In genomic region chr3:102068736-102069135, GRCh38 we compare ENCODE assay signal across 24 cellular contexts.
DNase-seq lines count a peak whose midpoint lies in the region; ATAC-seq and TF ChIP-seq lines count a peak whose summit lies in the region.
"Had no signal": no experiment of that assay in that cellular context is flagged by ENCODE, and none has a peak within 500 bp of the region (broad histone marks: within the 10 kb centered on the region; RNA-seq: fewer than 3 reads in every experiment).

No MANE protein-coding gene starts in this region.

- ATAC-seq in psoas muscle = no peak
- no peak for ATAC-seq in activated CD8-positive, alpha-beta memory T cell treated with anti-CD3 and anti-CD28 coated beads, Interleukin-2, amount 10 ng/mL, durations not matched to agents 7 days and 5 days
- ATAC-seq: HCT116, lower lobe of right lung had no signal

- H3K79me2 ChIP-seq in GM23248 (ENCODE audit: insufficient read depth) = no peaks in the 10 kb centered on the region

- H3K4me1 Mint-ChIP-seq in activated CD8-positive, alpha-beta memory T cell treated with anti-CD3 and anti-CD28 coated beads, Interleukin-2, amount 10 ng/mL, durations not matched to agents 7 days and 5 days = no peaks in the 10 kb centered on the region
- H3K4me1 Mint-ChIP-seq: nephron had no signal

- H3F3A ChIP-seq in GM23248 (ENCODE audit: insufficient read depth) = peaks cover 26% of the 10 kb centered on the region

- intact Hi-C loops in colonic mucosa (cut with DNase I) (no loop called here), psoas muscle (cut with DNase I) (no loop called here)

- H3K4me2 ChIP-seq in GM23248 (ENCODE audit: unreplicated experiment) = peak overlapping the region; percentile 57
- peak overlapping the region; percentile 54 for H3K4me2 ChIP-seq in skeletal muscle satellite cell (ENCODE audit: low read length)

- H3K27me3 ChIP-seq in GM23248 (replicated peaks; ENCODE audit: insufficient read depth) = no peaks in the 10 kb centered on the region
- no peaks in the 10 kb centered on the region for H3K27me3 ChIP-seq in colonic mucosa
- no peaks in the 10 kb centered on the region for H3K27me3 ChIP-seq in skeletal muscle satellite cell (ENCODE audit: control insufficient read depth, insufficient read depth, low read length)
- no peaks in the 10 kb centered on the region for H3K27me3 ChIP-seq in psoas muscle (ENCODE audit: insufficient read depth in 3 of 3, low read length in 2 of 3)
- H3K27me3 ChIP-seq: BLaER1 treated with 17β-estradiol and CSF1 and Interleukin-3, amounts not matched to agents 10 nM and 100 nM; dorsolateral prefrontal cortex; gastroesophageal sphincter; stomach; vagina had no signal

- in situ Hi-C loops in GM23248 (cut with MboI) = no loop called here

- H3K27me3 Mint-ChIP-seq in activated CD8-positive, alpha-beta memory T cell treated with anti-CD3 and anti-CD28 coated beads, Interleukin-2, amount 10 ng/mL, durations not matched to agents 7 days and 5 days = no peaks in the 10 kb centered on the region
- H3K27me3 Mint-ChIP-seq: activated CD4-positive, alpha-beta T cell treated with anti-CD3 and anti-CD28 coated beads for 36 hours had no signal

- H3K4me1 ChIP-seq in GM23248 (ENCODE audit: insufficient read depth) (peaks cover 20% of the 10 kb centered on the region), colonic mucosa (no peaks in the 10 kb centered on the region), skeletal muscle satellite cell (ENCODE audit: control insufficient read depth, insufficient read depth, low read length) (peaks cover 27% of the 10 kb centered on the region), psoas muscle (no peaks in the 10 kb centered on the region)
- H3K4me1 ChIP-seq: lower lobe of right lung, stomach, vagina had no signal

- no peaks in the 10 kb centered on the region for H3K9me2 ChIP-seq in GM23248 (ENCODE audit: insufficient read depth)

- peaks cover 2% of the 10 kb centered on the region for H3K9me3 Mint-ChIP-seq in activated CD8-positive, alpha-beta memory T cell treated with anti-CD3 and anti-CD28 coated beads, Interleukin-2, amount 10 ng/mL, durations not matched to agents 7 days and 5 days (ENCODE audit: low read depth)

- H3K27ac ChIP-seq in GM23248 (peak overlapping the region; percentile 78), colonic mucosa (peak overlapping the region; percentile 25), psoas muscle (no peak overlapping the region)
- H3K27ac ChIP-seq: BLaER1 treated with 17β-estradiol and CSF1 and Interleukin-3, amounts not matched to agents 10 nM and 100 nM; dorsolateral prefrontal cortex; gastroesophageal sphincter; lower lobe of right lung; stomach; vagina; VCaP had no signal

- H3K9ac ChIP-seq in GM23248 (peak overlapping the region; percentile 34; the same call in 1 of the 2 replicates), colonic mucosa (ENCODE audit: low read depth in 2 of 2, low read length in 2 of 2) (no peak overlapping the region), skeletal muscle satellite cell (ENCODE audit: low read depth, low read length) (peak overlapping the region; percentile 61)
- H3K9ac ChIP-seq: BLaER1 treated with 17β-estradiol and CSF1 and Interleukin-3, amounts not matched to agents 10 nM and 100 nM had no signal

- H2AFZ ChIP-seq in GM23248 = peak overlapping the region; percentile 69

- no peak overlapping the region for H3K4me3 Mint-ChIP-seq in activated CD8-positive, alpha-beta memory T cell treated with anti-CD3 and anti-CD28 coated beads, Interleukin-2, amount 10 ng/mL, durations not matched to agents 7 days and 5 days
- H3K4me3 Mint-ChIP-seq: activated CD4-positive, alpha-beta T cell treated with anti-CD3 and anti-CD28 coated beads for 36 hours; nephron had no signal

- H3K9me3 ChIP-seq in GM23248 (ENCODE audit: low read depth) = no peaks in the 10 kb centered on the region
- no peaks in the 10 kb centered on the region for H3K9me3 ChIP-seq in colonic mucosa
- no peaks in the 10 kb centered on the region for H3K9me3 ChIP-seq in skeletal muscle satellite cell (replicated peaks; ENCODE audit: low read length)
- no peaks in the 10 kb centered on the region for H3K9me3 ChIP-seq in psoas muscle
- H3K9me3 ChIP-seq: gastroesophageal sphincter, lower lobe of right lung, stomach, vagina had no signal

- no peak for DNase-seq in GM23248
- DNase-seq in LHCN-M2 (ENCODE audit: low read depth) = peak; percentile 6
- no peak for DNase-seq in colonic mucosa
- no peak for DNase-seq in psoas muscle
- no peak for DNase-seq in activated CD4-positive, alpha-beta T cell treated with anti-CD3 and anti-CD28 coated beads, Interleukin-2, amount 50 U/mL, for 48 hours
- DNase-seq in activated CD8-positive, alpha-beta memory T cell treated with anti-CD3 and anti-CD28 coated beads, Interleukin-2, amount 10 ng/mL, durations not matched to agents 7 days and 5 days = no peak
- DNase-seq: activated CD4-positive, alpha-beta T cell treated with anti-CD3 and anti-CD28 coated beads for 36 hours; activated CD8-positive, alpha-beta memory T cell treated with anti-CD3 and anti-CD28 coated beads for 24 hours; activated effector memory CD4-positive, alpha-beta T cell treated with anti-CD3 and anti-CD28 coated beads, Interleukin-2, amount 50 U/mL, for 16 hours; dorsolateral prefrontal cortex; lower lobe of right lung; NCI-H1436 treated with DMSO at 0.1 percent for 48 hours; NCI-H69; SHP77 treated with DMSO at 0.1 percent for 48 hours; small intestine; stomach; T1000 had no signal

- CTCF ChIA-PET in activated CD8-positive, alpha-beta memory T cell treated with anti-CD3 and anti-CD28 coated beads, Interleukin-2, amount 10 ng/mL, durations not matched to agents 7 days and 5 days (lab: Charles Lee) = no interaction called here

- no peak overlapping the region for H3K27ac Mint-ChIP-seq in activated CD8-positive, alpha-beta memory T cell treated with anti-CD3 and anti-CD28 coated beads, Interleukin-2, amount 10 ng/mL, durations not matched to agents 7 days and 5 days
- H3K27ac Mint-ChIP-seq: activated CD4-positive, alpha-beta T cell treated with anti-CD3 and anti-CD28 coated beads for 36 hours; nephron had no signal

- H4K20me1 ChIP-seq in GM23248 (ENCODE audit: insufficient read depth) = no peaks in the 10 kb centered on the region
- H4K20me1 ChIP-seq: BLaER1 treated with 17β-estradiol and CSF1 and Interleukin-3, amounts not matched to agents 10 nM and 100 nM had no signal

- H3K36me3 ChIP-seq in GM23248 (ENCODE audit: low read depth) (no peaks in the 10 kb centered on the region), colonic mucosa (no peaks in the 10 kb centered on the region), skeletal muscle satellite cell (ENCODE audit: insufficient read depth, low read length) (no peaks in the 10 kb centered on the region), psoas muscle (ENCODE audit: insufficient read depth in 1 of 2, low read depth in 1 of 2) (no peaks in the 10 kb centered on the region)
- H3K36me3 ChIP-seq: BLaER1 treated with 17β-estradiol and CSF1 and Interleukin-3, amounts not matched to agents 10 nM and 100 nM; gastroesophageal sphincter; lower lobe of right lung; stomach; vagina had no signal

- 84 to 85% methylated on average over 2 of the region's 2 CpGs for WGBS in GM23248 (ENCODE audit: low coverage in 1 of 2, low lambda C conversion rate in 2 of 2, missing lambda C conversion rate in 2 of 2), 2 experiments
- WGBS in psoas muscle, 3 donors = 78 to 83% (median 81%) methylated on average over 2 of the region's 2 CpGs

- no peak for TF ChIP-seq CTCF in colonic mucosa (IDR thresholded peaks at IDR 0.05)
- TF ChIP-seq CTCF in psoas muscle (IDR thresholded peaks at IDR 0.05) = no peak

- peaks cover 4% of the 10 kb centered on the region for H3K36me3 Mint-ChIP-seq in activated CD8-positive, alpha-beta memory T cell treated with anti-CD3 and anti-CD28 coated beads, Interleukin-2, amount 10 ng/mL, durations not matched to agents 7 days and 5 days

- peak overlapping the region; percentile 19 for H3K4me3 ChIP-seq in GM23248
- no peak overlapping the region for H3K4me3 ChIP-seq in colonic mucosa
- peak overlapping the region; percentile 30 for H3K4me3 ChIP-seq in skeletal muscle satellite cell (ENCODE audit: low read length)
- no peak overlapping the region for H3K4me3 ChIP-seq in psoas muscle
- H3K4me3 ChIP-seq: BLaER1 treated with 17β-estradiol and CSF1 and Interleukin-3, amounts not matched to agents 10 nM and 100 nM; dorsolateral prefrontal cortex; gastroesophageal sphincter; lower lobe of right lung; stomach; vagina had no signal

Comparison
In these comparisons a context has a peak if more than half of its experiments do, and no peak if none do; other contexts are left out.
1. H3K4me3 ChIP-seq: peak in GM23248 (single experiment) and skeletal muscle satellite cell (single experiment); none in colonic mucosa (single experiment) and psoas muscle (single experiment).
2. H3K9ac ChIP-seq: peak in GM23248 (single experiment) and skeletal muscle satellite cell (single experiment); none in colonic mucosa (0 of 2).